18 cellular contexts compared by ENCODE assay signal in genomic region chr10:96380821-96381220, GRCh38. TPM values are rescaled to one million over a fixed set of nuclear protein-coding genes. Genes with fewer than 3 reads are reported as not detected.
DNase-seq lines count a peak whose midpoint lies in the region; ATAC-seq, FAIRE-seq and TF ChIP-seq lines count a peak whose summit lies in the region.
"Had no signal": no experiment of that assay in that cellular context is flagged by ENCODE, and none has a peak within 500 bp of the region (broad histone marks: within the 10 kb centered on the region; RNA-seq: fewer than 3 reads in every experiment).

No MANE protein-coding gene starts in this region.

- peaks cover 8% of the 10 kb centered on the region for H3K27me3 ChIP-seq in lower lobe of right lung (ENCODE audit: low read depth)
- H3K27me3 ChIP-seq: ovary had no signal

- peak overlapping the region; percentile 85 to 95 (median 93) for H3K27ac Mint-ChIP-seq in CD14-positive monocyte
- H3K27ac Mint-ChIP-seq in activated CD4-positive, alpha-beta memory T cell treated with anti-CD3 and anti-CD28 coated beads, Interleukin-2, amount 10 ng/mL, durations not matched to agents 7 days and 5 days = no peak overlapping the region
- H3K27ac Mint-ChIP-seq: activated naive CD4-positive, alpha-beta T cell treated with anti-CD3 and anti-CD28 coated beads, Interleukin-2, amount 10 ng/mL, durations not matched to agents 7 days and 5 days; IgD-negative memory B cell had no signal

- DNase-seq in CD14-positive monocyte (ENCODE audit: low spot score) (peak; percentile 86), HTR-8/SVneo (ENCODE audit: insufficient read length, low spot score) (peak; percentile 32), SKM-1 treated with dmso at 0.1 percent for 144 hours (lab: John Stamatoyannopoulos, UW; ENCODE audit: unreplicated experiment) (peak; percentile 96), lower lobe of right lung (peak; percentile 74), SHP77 (lab: John Stamatoyannopoulos, UW) (no peak), NCI-H510A (lab: John Stamatoyannopoulos, UW) (no peak)
- DNase-seq in activated CD4-positive, alpha-beta memory T cell treated with anti-CD3 and anti-CD28 coated beads, Interleukin-2, amount 10 ng/mL, durations not matched to agents 7 days and 5 days = no peak
- DNase-seq: activated naive CD4-positive, alpha-beta T cell treated with anti-CD3 and anti-CD28 coated beads, Interleukin-2, amount 10 ng/mL, durations not matched to agents 7 days and 5 days; effector CD4-positive, alpha-beta T cell; foreskin keratinocyte; NCI-H187; ovary had no signal

- no peaks in the 10 kb centered on the region for H3K9me3 ChIP-seq in lower lobe of right lung
- H3K9me3 ChIP-seq: ovary, thoracic aorta had no signal

- H3K4me3 ChIP-seq in lower lobe of right lung = no peak overlapping the region
- H3K4me3 ChIP-seq: ovary, thoracic aorta had no signal

- H3K4me1 ChIP-seq in lower lobe of right lung = peaks cover 5% of the 10 kb centered on the region
- H3K4me1 ChIP-seq: foreskin keratinocyte had no signal

- ATAC-seq in lower lobe of right lung (peak; percentile 79 to 87), HG02642 (IDR thresholded peaks at IDR 0.05; ENCODE audit: poor library complexity, unreplicated experiment) (no peak)
- ATAC-seq: foreskin keratinocyte had no signal

- intact Hi-C loops in CD14-positive monocyte (cut with micrococcal nuclease) (no loop called here), lower lobe of right lung (cut with DNase I) (no loop called here)

- no peaks in the 10 kb centered on the region for H3K36me3 ChIP-seq in lower lobe of right lung
- H3K36me3 ChIP-seq: ovary, thoracic aorta had no signal

- H3K27ac ChIP-seq in lower lobe of right lung = no peak overlapping the region
- H3K27ac ChIP-seq: foreskin keratinocyte, ovary, thoracic aorta had no signal

- H3K36me3 Mint-ChIP-seq in CD14-positive monocyte = no peaks in the 10 kb centered on the region
- no peaks in the 10 kb centered on the region for H3K36me3 Mint-ChIP-seq in activated CD4-positive, alpha-beta memory T cell treated with anti-CD3 and anti-CD28 coated beads, Interleukin-2, amount 10 ng/mL, durations not matched to agents 7 days and 5 days (ENCODE audit: low read depth)
- H3K36me3 Mint-ChIP-seq: activated naive CD4-positive, alpha-beta T cell treated with anti-CD3 and anti-CD28 coated beads, Interleukin-2, amount 10 ng/mL, durations not matched to agents 7 days and 5 days had no signal

- POLR2A ChIA-PET in activated CD4-positive, alpha-beta memory T cell treated with anti-CD3 and anti-CD28 coated beads, Interleukin-2, amount 10 ng/mL, durations not matched to agents 7 days and 5 days (lab: Charles Lee) = no interaction called here

- peak overlapping the region in 1 of 2 donors; percentile 71 for H3K4me3 Mint-ChIP-seq in CD14-positive monocyte
- no peak overlapping the region for H3K4me3 Mint-ChIP-seq in activated CD4-positive, alpha-beta memory T cell treated with anti-CD3 and anti-CD28 coated beads, Interleukin-2, amount 10 ng/mL, durations not matched to agents 7 days and 5 days
- H3K4me3 Mint-ChIP-seq: activated naive CD4-positive, alpha-beta T cell treated with anti-CD3 and anti-CD28 coated beads, Interleukin-2, amount 10 ng/mL, durations not matched to agents 7 days and 5 days; IgD-negative memory B cell had no signal

- peaks cover 22% of the 10 kb centered on the region for H3K4me1 Mint-ChIP-seq in CD14-positive monocyte
- H3K4me1 Mint-ChIP-seq in activated CD4-positive, alpha-beta memory T cell treated with anti-CD3 and anti-CD28 coated beads, Interleukin-2, amount 10 ng/mL, durations not matched to agents 7 days and 5 days = no peaks in the 10 kb centered on the region
- H3K4me1 Mint-ChIP-seq: activated naive CD4-positive, alpha-beta T cell treated with anti-CD3 and anti-CD28 coated beads, Interleukin-2, amount 10 ng/mL, durations not matched to agents 7 days and 5 days had no signal

- H3K9me3 Mint-ChIP-seq in CD14-positive monocyte = peaks cover 0 to 7% (median 0%) of the 10 kb centered on the region in 7 donors
- no peaks in the 10 kb centered on the region for H3K9me3 Mint-ChIP-seq in activated CD4-positive, alpha-beta memory T cell treated with anti-CD3 and anti-CD28 coated beads, Interleukin-2, amount 10 ng/mL, durations not matched to agents 7 days and 5 days
- H3K9me3 Mint-ChIP-seq: activated naive CD4-positive, alpha-beta T cell treated with anti-CD3 and anti-CD28 coated beads, Interleukin-2, amount 10 ng/mL, durations not matched to agents 7 days and 5 days; IgD-negative memory B cell had no signal

- peaks cover 4 to 9% (median 6%) of the 10 kb centered on the region in 3 donors for H3K27me3 Mint-ChIP-seq in CD14-positive monocyte (ENCODE audit: low read depth in 3 of 3)
- H3K27me3 Mint-ChIP-seq in activated CD4-positive, alpha-beta memory T cell treated with anti-CD3 and anti-CD28 coated beads, Interleukin-2, amount 10 ng/mL, durations not matched to agents 7 days and 5 days = peaks cover 12% of the 10 kb centered on the region

- no peak for TF ChIP-seq CTCF in CD14-positive monocyte (IDR thresholded peaks at IDR 0.05)
- TF ChIP-seq CTCF in lower lobe of right lung (IDR thresholded peaks at IDR 0.05) = no peak

- CTCF ChIA-PET in activated CD4-positive, alpha-beta memory T cell treated with anti-CD3 and anti-CD28 coated beads, Interleukin-2, amount 10 ng/mL, durations not matched to agents 7 days and 5 days (lab: Charles Lee) = no interaction called here

- no peak for FAIRE-seq in HTR-8/SVneo (lab: Jason Lieb, UNC)

RNA-seq across cellular contexts. Expression of gene OPALIN, which starts 22.0 kb away (rescaled TPM):
- polyA plus RNA-seq in CD14-positive monocyte = not detected
- not detected for total RNA-seq in lower lobe of right lung
- not detected for total RNA-seq in activated CD4-positive, alpha-beta memory T cell treated with anti-CD3 and anti-CD28 coated beads, Interleukin-2, amount 10 ng/mL, durations not matched to agents 7 days and 5 days
- total RNA-seq: foreskin keratinocyte, mononuclear cell, ovary, SK-MEL-5, thoracic aorta had no signal
- polyA plus RNA-seq: BJ, foreskin keratinocyte, IgD-negative memory B cell had no signal

Comparison
In these comparisons a context has a peak if more than half of its experiments do, and no peak if none do; other contexts are left out.
1. DNase-seq: peak in CD14-positive monocyte (single experiment), HTR-8/SVneo (single experiment), SKM-1 treated with dmso at 0.1 percent for 144 hours (single experiment) and lower lobe of right lung (single experiment); none in SHP77 (0 of 2), activated CD4-positive, alpha-beta memory T cell treated with anti-CD3 and anti-CD28 coated beads, Interleukin-2, amount 10 ng/mL, durations not matched to agents 7 days and 5 days (single experiment) and NCI-H510A (single experiment).